ENCODE assay signal across 1 cellular context in genomic region chr9:34992376-34992951, GRCh38.
A peak's percentile ranks its signal among the peaks of the same experiment; 100 is the strongest.
TF ChIP-seq lines count a peak whose summit lies in the region.

No MANE protein-coding gene starts in this region.

TF ChIP-seq in HepG2, 621 proteins besides CTCF, POLR2A, EP300 and RAD21:
- TF ChIP-seq ZBTB42 (CRISPR knock-in tag; IDR thresholded peaks at IDR 0.05) (no peak), ZNF281 (CRISPR knock-in tag; IDR thresholded peaks at IDR 0.05; ENCODE audit: borderline replicate concordance) (no peak), MTF1 (CRISPR knock-in tag; IDR thresholded peaks at IDR 0.05) (no peak), BHLHE40 (IDR thresholded peaks at IDR 0.05; ENCODE audit: low read length) (peak; percentile 60), TOPORS (CRISPR knock-in tag; IDR thresholded peaks at IDR 0.05) (no peak), ZNF619 (CRISPR knock-in tag; IDR thresholded peaks at IDR 0.05) (no peak), ZNF775 (CRISPR knock-in tag; IDR thresholded peaks at IDR 0.05; ENCODE audit: borderline replicate concordance) (no peak), RAD51 (IDR thresholded peaks at IDR 0.05; ENCODE audit: borderline replicate concordance) (no peak), TBL1XR1 (IDR thresholded peaks at IDR 0.05; ENCODE audit: borderline replicate concordance, low read length, partially characterized antibody) (no peak), ZBTB7A (CRISPR knock-in tag; IDR thresholded peaks at IDR 0.05) (no peak), ZNF264 (CRISPR knock-in tag; IDR thresholded peaks at IDR 0.05) (no peak), SMAD3 (CRISPR knock-in tag; IDR thresholded peaks at IDR 0.05) (no peak), ATAD3A (CRISPR knock-in tag; IDR thresholded peaks at IDR 0.05) (no peak), SRSF1 (optimal IDR thresholded peaks at IDR 0.05; ENCODE audit: low read depth, low read length) (no peak), MLXIP (CRISPR knock-in tag; IDR thresholded peaks at IDR 0.05; ENCODE audit: borderline replicate concordance) (no peak), CREB1 (IDR thresholded peaks at IDR 0.05) (peak; percentile 40; the same call in 1 of the 2 replicates), CREB1 (CRISPR knock-in tag; IDR thresholded peaks at IDR 0.05) (no peak), ZNF451 (CRISPR knock-in tag; IDR thresholded peaks at IDR 0.05) (no peak), ZSCAN12 (CRISPR knock-in tag; IDR thresholded peaks at IDR 0.05) (no peak), ZNF788 (CRISPR knock-in tag; IDR thresholded peaks at IDR 0.05; ENCODE audit: borderline replicate concordance) (no peak), ZNF552 (CRISPR knock-in tag; IDR thresholded peaks at IDR 0.05; ENCODE audit: borderline replicate concordance) (no peak), FOSL2 (CRISPR knock-in tag; IDR thresholded peaks at IDR 0.05) (peak; percentile 74), IKZF1 (IDR thresholded peaks at IDR 0.05) (no peak), FOXO1 (CRISPR knock-in tag; IDR thresholded peaks at IDR 0.05) (no peak), BCLAF1 (IDR thresholded peaks at IDR 0.05) (no peak)
TF ChIP-seq in HepG2: peak in this region for 3.
